ENCODE assay signal across 13 cellular contexts in genomic region chr18:28065031-28065792, GRCh38.
DNase-seq lines count a peak whose midpoint lies in the region; ATAC-seq and TF ChIP-seq lines count a peak whose summit lies in the region.
"Had no signal": no experiment of that assay in that cellular context is flagged by ENCODE, and none has a peak within 500 bp of the region (broad histone marks: within the 10 kb centered on the region; RNA-seq: fewer than 3 reads in every experiment).

No MANE protein-coding gene starts in this region.

- H3K36me3 ChIP-seq in ACC112 (ENCODE audit: insufficient read depth, low read length) (peaks cover 4% of the 10 kb centered on the region; the same call in 1 of the 2 replicates), suprapubic skin (no peaks in the 10 kb centered on the region)
- H3K36me3 ChIP-seq: thoracic aorta had no signal

- H3K4ac ChIP-seq in H9 (ENCODE audit: low read depth, low read length), result no peak overlapping the region

- H3K79me1 ChIP-seq in H9 (ENCODE audit: insufficient read depth, low read depth, low read length, poor library complexity, severe bottlenecking), result no peaks in the 10 kb centered on the region

- CTCF ChIA-PET in activated CD4-positive, alpha-beta memory T cell treated with anti-CD3 and anti-CD28 coated beads, Interleukin-2, amount 10 ng/mL, durations not matched to agents 7 days and 5 days (lab: Charles Lee), result no interaction called here

- peak overlapping the region in 2 of 3 experiments; percentile 54 to 74; a peak in 4 of 7 replicates for H3K27ac Mint-ChIP-seq in H9
- no peak overlapping the region for H3K27ac Mint-ChIP-seq in activated CD4-positive, alpha-beta memory T cell treated with anti-CD3 and anti-CD28 coated beads, Interleukin-2, amount 10 ng/mL, durations not matched to agents 7 days and 5 days
- H3K27ac Mint-ChIP-seq: activated CD4-positive, alpha-beta T cell treated with anti-CD3 and anti-CD28 coated beads, Interleukin-2, amount 10 ng/mL, durations not matched to agents 24 days and 14 days; CD14-positive monocyte had no signal

- H4K8ac ChIP-seq in H9 (replicated peaks; ENCODE audit: insufficient read length, low read depth, low read length), result no peak overlapping the region

- H2AFZ ChIP-seq in ACC112 (ENCODE audit: low read length, unreplicated experiment), result no peak overlapping the region
- no peak overlapping the region for H2AFZ ChIP-seq in H9 (ENCODE audit: low read length)

- H3K27me3 ChIP-seq in ACC112 (ENCODE audit: insufficient read depth, low read length) (no peaks in the 10 kb centered on the region), H9 (ENCODE audit: insufficient read depth, low read length) (no peaks in the 10 kb centered on the region), suprapubic skin (no peaks in the 10 kb centered on the region)

- H3K27me3 Mint-ChIP-seq in H9 (ENCODE audit: low read depth), result no peaks in the 10 kb centered on the region
- H3K27me3 Mint-ChIP-seq in activated CD4-positive, alpha-beta memory T cell treated with anti-CD3 and anti-CD28 coated beads, Interleukin-2, amount 10 ng/mL, durations not matched to agents 7 days and 5 days, result no peaks in the 10 kb centered on the region
- H3K27me3 Mint-ChIP-seq: activated CD4-positive, alpha-beta T cell treated with anti-CD3 and anti-CD28 coated beads, Interleukin-2, amount 10 ng/mL, durations not matched to agents 24 days and 14 days had no signal

- H2BK5ac ChIP-seq in H9 (ENCODE audit: insufficient read length, low read length), result no peak overlapping the region

- no peak for TF ChIP-seq POLR2A in suprapubic skin (IDR thresholded peaks at IDR 0.05)

- H2AK5ac ChIP-seq in H9 (ENCODE audit: insufficient read length, low read length), result no peak overlapping the region

- no peak overlapping the region for H2BK15ac ChIP-seq in H9 (ENCODE audit: low read depth, low read length)

- H3K23me2 ChIP-seq in H9 (ENCODE audit: insufficient read length, low read depth, low read length, poor library complexity, severe bottlenecking), result no peaks in the 10 kb centered on the region

- no peak overlapping the region for H2BK12ac ChIP-seq in H9 (ENCODE audit: insufficient read length, low read depth, low read length)

- no CpG with 5 or more reads among the region's 4 CpGs for WGBS in H9 (ENCODE audit: extremely low coverage, insufficient read length, low lambda C conversion rate)
- 81% methylated on average over 4 of the region's 4 CpGs for WGBS in suprapubic skin

- no peak overlapping the region for H3T11ph ChIP-seq in H9 (ENCODE audit: low read length)

- no peak overlapping the region for H3K9ac ChIP-seq in H9 (ENCODE audit: extremely low read depth, insufficient read length, low read length)

- H3K27ac ChIP-seq in ACC112 (ENCODE audit: low read depth, low read length) (peak overlapping the region; percentile 77), H9 (ENCODE audit: insufficient read length, low read depth, low read length) (no peak overlapping the region), suprapubic skin (no peak overlapping the region)
- H3K27ac ChIP-seq: thoracic aorta had no signal

- H3K4me1 ChIP-seq in ACC112 (ENCODE audit: control insufficient read depth, insufficient read depth, low read length, unreplicated experiment) (peaks cover 39% of the 10 kb centered on the region), H9 (ENCODE audit: insufficient read depth, low read length) (no peaks in the 10 kb centered on the region; the same call in 1 of the 2 replicates), suprapubic skin (no peaks in the 10 kb centered on the region)

- H3K4me3 Mint-ChIP-seq in H9, result no peak overlapping the region
- H3K4me3 Mint-ChIP-seq in activated CD4-positive, alpha-beta memory T cell treated with anti-CD3 and anti-CD28 coated beads, Interleukin-2, amount 10 ng/mL, durations not matched to agents 7 days and 5 days, result no peak overlapping the region
- H3K4me3 Mint-ChIP-seq: activated CD4-positive, alpha-beta T cell treated with anti-CD3 and anti-CD28 coated beads, Interleukin-2, amount 10 ng/mL, durations not matched to agents 24 days and 14 days; CD14-positive monocyte had no signal

- H3K4me3 ChIP-seq in ACC112 (ENCODE audit: low read depth, low read length), result peak overlapping the region; percentile 10; the same call in 1 of the 2 replicates
- no peak overlapping the region for H3K4me3 ChIP-seq in astrocyte of the cerebellum (ENCODE audit: low read depth, low read length)
- H3K4me3 ChIP-seq in suprapubic skin, result no peak overlapping the region
- H3K4me3 ChIP-seq: thoracic aorta had no signal

- POLR2A ChIA-PET in activated CD4-positive, alpha-beta memory T cell treated with anti-CD3 and anti-CD28 coated beads, Interleukin-2, amount 10 ng/mL, durations not matched to agents 7 days and 5 days (lab: Charles Lee), result no interaction called here

- H3K4me2 ChIP-seq in H9 (ENCODE audit: insufficient read depth, insufficient read length, low read length), result no peak overlapping the region

- H3K18ac ChIP-seq in H9 (ENCODE audit: insufficient read length, low read depth, low read length), result no peak overlapping the region

- H3K9me3 ChIP-seq in H9 (ENCODE audit: control insufficient read depth, low read depth, low read length) (no peaks in the 10 kb centered on the region), suprapubic skin (no peaks in the 10 kb centered on the region)
- H3K9me3 ChIP-seq: thoracic aorta had no signal

- no peak for ATAC-seq in HG02852 (IDR thresholded peaks at IDR 0.05; ENCODE audit: unreplicated experiment)

- peak overlapping the region; percentile 38 for H2BK120ac ChIP-seq in H9 (ENCODE audit: low read depth, low read length, poor library complexity, severe bottlenecking)

- peaks cover 13% of the 10 kb centered on the region for H3K79me2 ChIP-seq in ACC112 (ENCODE audit: control insufficient read depth, insufficient read depth, low read length, unreplicated experiment)
- H3K79me2 ChIP-seq in H9 (ENCODE audit: insufficient read depth, low read length), result peaks cover 2% of the 10 kb centered on the region; the same call in 1 of the 2 replicates

- H4K20me1 ChIP-seq in H9 (ENCODE audit: control insufficient read depth, insufficient read depth, insufficient read length), result no peaks in the 10 kb centered on the region

- DNase-seq in H9 (no peak), astrocyte of the cerebellum (ENCODE audit: low read depth) (peak; percentile 39), hepatic stellate cell (ENCODE audit: low spot score) (peak; percentile 40), suprapubic skin (ENCODE audit: low spot score in 2 of 2) (no peak)
- no peak for DNase-seq in activated CD4-positive, alpha-beta memory T cell treated with anti-CD3 and anti-CD28 coated beads, Interleukin-2, amount 10 ng/mL, durations not matched to agents 7 days and 5 days
- DNase-seq in activated CD4-positive, CD25-positive, alpha-beta regulatory T cell (lab: John Stamatoyannopoulos, UW), result no peak
- DNase-seq: activated CD4-positive, alpha-beta T cell treated with anti-CD3 and anti-CD28 coated beads, Interleukin-2, amount 10 ng/mL, durations not matched to agents 24 days and 14 days; NCI-H1048; RPMI8226 had no signal

- H3K9me3 Mint-ChIP-seq in H9, result peaks cover 2 to 3% of the 10 kb centered on the region in 2 experiments; a peak in 2 of 5 replicates
- H3K9me3 Mint-ChIP-seq in activated CD4-positive, alpha-beta memory T cell treated with anti-CD3 and anti-CD28 coated beads, Interleukin-2, amount 10 ng/mL, durations not matched to agents 7 days and 5 days, result peaks cover 6% of the 10 kb centered on the region
- H3K9me3 Mint-ChIP-seq: activated CD4-positive, alpha-beta T cell treated with anti-CD3 and anti-CD28 coated beads, Interleukin-2, amount 10 ng/mL, durations not matched to agents 24 days and 14 days had no signal

- H2BK20ac ChIP-seq in H9 (ENCODE audit: low read depth, low read length, poor library complexity, severe bottlenecking), result no peak overlapping the region

- TF ChIP-seq CTCF in H9 (conservative IDR thresholded peaks at IDR 0.05), result no peak
- TF ChIP-seq CTCF in astrocyte of the cerebellum (IDR thresholded peaks at IDR 0.05; ENCODE audit: low read depth, low read length, missing control alignments), result no peak
- no peak for TF ChIP-seq CTCF in suprapubic skin (IDR thresholded peaks at IDR 0.05)

- H4K91ac ChIP-seq in H9 (ENCODE audit: insufficient read length, low read depth, low read length), result no peak overlapping the region

- no peak overlapping the region for H3K56ac ChIP-seq in H9 (ENCODE audit: insufficient read length, low read depth, low read length)

- H3K23ac ChIP-seq in H9 (ENCODE audit: insufficient read length, low read depth, low read length), result no peak overlapping the region

- in situ Hi-C loops in astrocyte of the cerebellum (cut with HindIII; ENCODE audit: low sequenced_read_pairs), result no loop called here

- no peak for TF ChIP-seq EP300 in suprapubic skin (IDR thresholded peaks at IDR 0.05)

- H3K36me3 Mint-ChIP-seq in H9 (ENCODE audit: insufficient read depth in 1 of 3, low read depth in 3 of 3), result peaks cover 0 to 6% (median 3%) of the 10 kb centered on the region in 3 experiments; a peak in 3 of 7 replicates
- H3K36me3 Mint-ChIP-seq in activated CD4-positive, alpha-beta memory T cell treated with anti-CD3 and anti-CD28 coated beads, Interleukin-2, amount 10 ng/mL, durations not matched to agents 7 days and 5 days (ENCODE audit: low read depth), result no peaks in the 10 kb centered on the region
- H3K36me3 Mint-ChIP-seq: CD14-positive monocyte had no signal

- no peak overlapping the region for H4K5ac ChIP-seq in H9 (ENCODE audit: insufficient read length, low read depth, low read length)

- H3K14ac ChIP-seq in H9 (ENCODE audit: insufficient read depth, low read length), result no peak overlapping the region

- peaks cover 22 to 24% of the 10 kb centered on the region in 2 experiments for H3K4me1 Mint-ChIP-seq in H9
- H3K4me1 Mint-ChIP-seq in activated CD4-positive, alpha-beta memory T cell treated with anti-CD3 and anti-CD28 coated beads, Interleukin-2, amount 10 ng/mL, durations not matched to agents 7 days and 5 days, result no peaks in the 10 kb centered on the region
- H3K4me1 Mint-ChIP-seq: activated CD4-positive, alpha-beta T cell treated with anti-CD3 and anti-CD28 coated beads, Interleukin-2, amount 10 ng/mL, durations not matched to agents 24 days and 14 days; CD14-positive monocyte had no signal

Comparison
In these comparisons a context has a peak if more than half of its experiments do, and no peak if none do; other contexts are left out.
1. DNase-seq: peak in astrocyte of the cerebellum (single experiment) and hepatic stellate cell (single experiment); none in H9 (single experiment), activated CD4-positive, alpha-beta memory T cell treated with anti-CD3 and anti-CD28 coated beads, Interleukin-2, amount 10 ng/mL, durations not matched to agents 7 days and 5 days (single experiment), suprapubic skin (0 of 2) and activated CD4-positive, CD25-positive, alpha-beta regulatory T cell (0 of 4).